16 cellular contexts compared by ENCODE assay signal in genomic region chr18:11323359-11323819, GRCh38.
DNase-seq lines count a peak whose midpoint lies in the region; ATAC-seq, FAIRE-seq and TF ChIP-seq lines count a peak whose summit lies in the region.
"Had no signal": no experiment of that assay in that cellular context is flagged by ENCODE, and none has a peak within 500 bp of the region (broad histone marks: within the 10 kb centered on the region; RNA-seq: fewer than 3 reads in every experiment).

No MANE protein-coding gene starts in this region.

- H3K9ac ChIP-seq in astrocyte (ENCODE audit: low read length): peak overlapping the region; percentile 35

- no peak overlapping the region for H3K4me2 ChIP-seq in astrocyte (ENCODE audit: low read length)

- H3K36me3 ChIP-seq in astrocyte (ENCODE audit: insufficient read depth, low read length) (no peaks in the 10 kb centered on the region), kidney epithelial cell (ENCODE audit: control insufficient read depth, insufficient read depth, low read length) (no peaks in the 10 kb centered on the region)
- H3K36me3 ChIP-seq: upper lobe of left lung had no signal

- TF ChIP-seq CTCF in AG04450 (IDR thresholded peaks at IDR 0.05; ENCODE audit: low read depth, low read length) (no peak), HFF-Myc (IDR thresholded peaks at IDR 0.05; ENCODE audit: low read depth, low read length, missing control alignments) (no peak), astrocyte (IDR thresholded peaks at IDR 0.05; ENCODE audit: insufficient read depth, low read depth, low read length) (no peak), kidney epithelial cell (IDR thresholded peaks at IDR 0.05; ENCODE audit: insufficient read depth, low read length, poor library complexity, severe bottlenecking) (no peak)

- no peaks in the 10 kb centered on the region for H4K20me1 ChIP-seq in astrocyte (ENCODE audit: insufficient read depth, low read length)

- H3K9me3 ChIP-seq in AG04450 (ENCODE audit: control insufficient read depth, insufficient read depth, low read length) (no peaks in the 10 kb centered on the region), astrocyte (ENCODE audit: insufficient read depth, low read depth, low read length) (no peaks in the 10 kb centered on the region)
- H3K9me3 ChIP-seq: upper lobe of left lung had no signal

- peaks cover 49% of the 10 kb centered on the region for H3K4me1 Mint-ChIP-seq in astrocyte (ENCODE audit: low read depth, unreplicated experiment)
- peaks cover 5% of the 10 kb centered on the region for H3K4me1 Mint-ChIP-seq in activated T-cell treated with anti-CD3 and anti-CD28 coated beads, Interleukin-2, amount 50 U/mL, for 24 hours (ENCODE audit: low read depth)

- no peaks in the 10 kb centered on the region for H3K27me3 ChIP-seq in AG04450 (ENCODE audit: control insufficient read depth, insufficient read depth, low read length)
- no peaks in the 10 kb centered on the region for H3K27me3 ChIP-seq in astrocyte (ENCODE audit: insufficient read depth, low read length)
- H3K27me3 ChIP-seq in kidney epithelial cell (ENCODE audit: control insufficient read depth, insufficient read depth, low read length): no peaks in the 10 kb centered on the region
- H3K27me3 ChIP-seq: upper lobe of left lung had no signal

- H3K4me3 ChIP-seq in AG04450 (ENCODE audit: low read depth, low read length) (no peak overlapping the region), HFF-Myc (replicated peaks; ENCODE audit: low read depth, low read length) (no peak overlapping the region), astrocyte (ENCODE audit: insufficient read depth, low read depth, low read length) (no peak overlapping the region), kidney epithelial cell (ENCODE audit: low read depth, low read length) (no peak overlapping the region)
- H3K4me3 ChIP-seq: upper lobe of left lung had no signal

- H3K4me1 ChIP-seq in astrocyte (ENCODE audit: insufficient read depth, low read length): peaks cover 47% of the 10 kb centered on the region
- H3K4me1 ChIP-seq: upper lobe of left lung had no signal

- ATAC-seq in HG02763 (IDR thresholded peaks at IDR 0.05; ENCODE audit: unreplicated experiment): no peak

- POLR2A ChIA-PET in AG04450 (lab: Yijun Ruan, JAX): interaction anchor here (1.4 kb wide), 1 partner anchor 177 kb away, joined by 4 read pairs; no protein-coding TSS in a partner anchor

- CTCF ChIA-PET in AG04450 (lab: Charles Lee): interaction anchor here (3.9 kb wide), 1 partner anchor 13 kb away, joined by 20 read pairs; no protein-coding TSS in a partner anchor

- no peaks in the 10 kb centered on the region for H3K9me3 Mint-ChIP-seq in astrocyte (ENCODE audit: unreplicated experiment)
- H3K9me3 Mint-ChIP-seq in activated T-cell treated with anti-CD3 and anti-CD28 coated beads, Interleukin-2, amount 50 U/mL, for 24 hours: no peaks in the 10 kb centered on the region
- H3K9me3 Mint-ChIP-seq: activated CD4-positive, alpha-beta T cell treated with anti-CD3 and anti-CD28 coated beads, Interleukin-2, amount 10 ng/mL, durations not matched to agents 7 days and 5 days had no signal

- H3K4me3 Mint-ChIP-seq in astrocyte (ENCODE audit: unreplicated experiment): no peak overlapping the region
- H3K4me3 Mint-ChIP-seq in activated T-cell treated with anti-CD3 and anti-CD28 coated beads, Interleukin-2, amount 50 U/mL, for 24 hours: no peak overlapping the region
- H3K4me3 Mint-ChIP-seq: activated CD4-positive, alpha-beta T cell treated with anti-CD3 and anti-CD28 coated beads, Interleukin-2, amount 10 ng/mL, durations not matched to agents 7 days and 5 days; activated naive CD8-positive, alpha-beta T cell; CD14-positive monocyte had no signal

- FAIRE-seq in astrocyte (lab: Jason Lieb, UNC): peak; percentile 79
- FAIRE-seq: GM12891, islet of Langerhans had no signal

- H3K36me3 Mint-ChIP-seq in astrocyte (ENCODE audit: low read depth, unreplicated experiment): no peaks in the 10 kb centered on the region
- H3K36me3 Mint-ChIP-seq in activated T-cell treated with anti-CD3 and anti-CD28 coated beads, Interleukin-2, amount 50 U/mL, for 24 hours (ENCODE audit: low read depth): no peaks in the 10 kb centered on the region
- H3K36me3 Mint-ChIP-seq: activated naive CD8-positive, alpha-beta T cell; CD14-positive monocyte had no signal

- H2AFZ ChIP-seq in astrocyte (ENCODE audit: low read depth, low read length): peak overlapping the region; percentile 14

- DNase-seq in AG04450 (ENCODE audit: low read depth, low spot score) (no peak), HFF-Myc (ENCODE audit: extremely low read depth, low read depth) (peak; percentile 68), astrocyte (ENCODE audit: low read depth) (peak; percentile 78), kidney epithelial cell (ENCODE audit: low read depth) (peak; percentile 52)
- no peak for DNase-seq in activated T-cell treated with anti-CD3 and anti-CD28 coated beads, Interleukin-2, amount 50 U/mL, for 24 hours
- DNase-seq in activated CD8-positive, alpha-beta memory T cell treated with anti-CD3 and anti-CD28 coated beads for 24 hours: no peak
- no peak for DNase-seq in stimulated activated CD4-positive, alpha-beta T cell treated with anti-CD3 and anti-CD28 coated beads, Interleukin-1b, Interleukin-23, amount 100 ng/mL, for 48 hours
- DNase-seq: activated CD4-positive, alpha-beta T cell treated with anti-CD3 and anti-CD28 coated beads, Interleukin-2, amount 10 ng/mL, durations not matched to agents 7 days and 5 days; KG1; SIG-M5 had no signal

- H3K27me3 Mint-ChIP-seq in astrocyte (ENCODE audit: low read depth, unreplicated experiment): no peaks in the 10 kb centered on the region
- H3K27me3 Mint-ChIP-seq in activated T-cell treated with anti-CD3 and anti-CD28 coated beads, Interleukin-2, amount 50 U/mL, for 24 hours: no peaks in the 10 kb centered on the region
- H3K27me3 Mint-ChIP-seq: activated naive CD8-positive, alpha-beta T cell had no signal

- no peaks in the 10 kb centered on the region for H3K79me2 ChIP-seq in astrocyte (ENCODE audit: insufficient read depth, low read length)

- H3K27ac ChIP-seq in AG04450 (ENCODE audit: low read depth, low read length) (peak overlapping the region; percentile 55), astrocyte (ENCODE audit: low read depth, low read length) (peak overlapping the region; percentile 94)
- H3K27ac ChIP-seq: upper lobe of left lung had no signal

- peak overlapping the region; percentile 0 for H3K27ac Mint-ChIP-seq in astrocyte (ENCODE audit: unreplicated experiment)
- no peak overlapping the region for H3K27ac Mint-ChIP-seq in activated T-cell treated with anti-CD3 and anti-CD28 coated beads, Interleukin-2, amount 50 U/mL, for 24 hours
- H3K27ac Mint-ChIP-seq: activated CD4-positive, alpha-beta T cell treated with anti-CD3 and anti-CD28 coated beads, Interleukin-2, amount 10 ng/mL, durations not matched to agents 7 days and 5 days; activated naive CD8-positive, alpha-beta T cell; CD14-positive monocyte had no signal

Comparison
In these comparisons a context has a peak if more than half of its experiments do, and no peak if none do; other contexts are left out.
1. DNase-seq: peak in HFF-Myc (single experiment), astrocyte (single experiment) and kidney epithelial cell (single experiment); none in AG04450 (single experiment), activated T-cell treated with anti-CD3 and anti-CD28 coated beads, Interleukin-2, amount 50 U/mL, for 24 hours (single experiment), activated CD8-positive, alpha-beta memory T cell treated with anti-CD3 and anti-CD28 coated beads for 24 hours (single experiment) and stimulated activated CD4-positive, alpha-beta T cell treated with anti-CD3 and anti-CD28 coated beads, Interleukin-1b, Interleukin-23, amount 100 ng/mL, for 48 hours (single experiment).